25 cellular contexts compared by ENCODE assay signal in the genomic region with DNA sequence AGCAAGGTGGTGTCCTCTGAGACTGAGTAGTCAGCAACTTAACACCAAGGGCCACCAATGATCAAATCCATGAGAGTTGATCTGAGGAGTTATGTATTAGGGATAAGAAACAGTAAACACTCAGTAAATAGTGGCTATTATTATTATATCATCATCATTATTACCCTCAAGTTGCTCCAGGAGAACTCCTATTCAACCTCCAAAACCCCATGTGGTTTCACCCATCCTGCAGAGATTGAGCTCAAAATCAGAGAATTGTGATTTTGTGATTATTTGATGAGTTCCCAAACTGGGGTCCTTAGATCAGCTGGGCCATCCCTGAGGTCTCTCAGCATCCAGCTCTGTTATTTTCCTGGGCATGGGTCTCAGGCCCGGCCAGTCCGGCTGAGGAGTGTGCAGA. TPM values are rescaled to one million over a fixed set of nuclear protein-coding genes. Genes with fewer than 3 reads are reported as not detected.
"Had no signal": no experiment of that assay in that cellular context is flagged by ENCODE, and none has a peak within 500 bp of the region (broad histone marks: within the 10 kb centered on the region; RNA-seq: fewer than 3 reads in every experiment).

No MANE protein-coding gene starts in this region.

- H3K9me3 Mint-ChIP-seq: naive thymus-derived CD8-positive, alpha-beta T cell; stimulated activated effector memory CD8-positive, alpha-beta T cell treated with anti-CD3 and anti-CD28 coated beads, Interleukin-12 subunit alpha, Interleukin-12 subunit beta, amount 100 ng/mL, for 72 hours had no signal

- H3K27me3 ChIP-seq: right lobe of liver, thyroid gland, uterus had no signal

- DNase-seq: colonic mucosa; effector CD4-positive, alpha-beta T cell; foreskin melanocyte; heart left ventricle; hypothalamus; islet precursor cell; mucosa of descending colon; naive thymus-derived CD8-positive, alpha-beta T cell; psoas muscle; retina; right lobe of liver; stimulated activated CD4-positive, alpha-beta T cell treated with anti-CD3 and anti-CD28 coated beads, Interleukin-4, amount 100 ng/mL, for 1 hour; stimulated activated CD8-positive, alpha-beta memory T cell treated with anti-CD3 and anti-CD28 coated beads, Interleukin-4, amount 100 ng/mL, for 48 hours; thyroid gland; uterus had no signal

- H3K36me3 Mint-ChIP-seq: naive thymus-derived CD8-positive, alpha-beta T cell; stimulated activated effector memory CD8-positive, alpha-beta T cell treated with anti-CD3 and anti-CD28 coated beads, Interleukin-12 subunit alpha, Interleukin-12 subunit beta, amount 100 ng/mL, for 72 hours had no signal

- H3K4me3 Mint-ChIP-seq: naive thymus-derived CD8-positive, alpha-beta T cell; stimulated activated effector memory CD8-positive, alpha-beta T cell treated with anti-CD3 and anti-CD28 coated beads, Interleukin-12 subunit alpha, Interleukin-12 subunit beta, amount 100 ng/mL, for 72 hours had no signal

- H3K27ac Mint-ChIP-seq: naive thymus-derived CD8-positive, alpha-beta T cell; stimulated activated effector memory CD8-positive, alpha-beta T cell treated with anti-CD3 and anti-CD28 coated beads, Interleukin-12 subunit alpha, Interleukin-12 subunit beta, amount 100 ng/mL, for 72 hours had no signal

- ATAC-seq: heart left ventricle; left lobe of liver; mucosa of descending colon; naive thymus-derived CD8-positive, alpha-beta T cell; psoas muscle; right lobe of liver; stimulated activated naive CD8-positive, alpha-beta T cell treated with anti-CD3 and anti-CD28 coated beads, Interleukin-15, Interleukin-2, amounts not matched to agents 100 U/mL and 50 U/mL, for 24 hours had no signal

- H3K4me3 ChIP-seq: colonic mucosa, heart left ventricle, mucosa of descending colon, psoas muscle, right lobe of liver, suprapubic skin, thyroid gland, upper lobe of left lung, uterus had no signal

- H3K36me3 ChIP-seq: colonic mucosa, heart left ventricle, right lobe of liver, suprapubic skin, thyroid gland, upper lobe of left lung, uterus had no signal

- H3K27ac ChIP-seq: colonic mucosa, heart left ventricle, psoas muscle, right lobe of liver, suprapubic skin, thyroid gland, upper lobe of left lung, uterus had no signal

- H3K9me3 ChIP-seq: colonic mucosa, heart left ventricle, mucosa of descending colon, psoas muscle, right lobe of liver, suprapubic skin, thyroid gland, upper lobe of left lung, uterus had no signal

RNA-seq across cellular contexts. Expression of gene CGB7, which starts 3.5 kb away (rescaled TPM):
- total RNA-seq: colonic mucosa; glomerular endothelial cell; left lobe of liver; mucosa of descending colon; naive thymus-derived CD8-positive, alpha-beta T cell; omental fat pad; right lobe of liver; thyroid gland; uterus had no signal
- polyA plus RNA-seq: naive thymus-derived CD8-positive, alpha-beta T cell had no signal

RNA-seq across cellular contexts. Expression of gene NTF4, which starts 3.6 kb away (rescaled TPM):
- total RNA-seq: colonic mucosa; dermis microvascular lymphatic vessel endothelial cell; glomerular endothelial cell; heart left ventricle; left lobe of liver; mucosa of descending colon; naive thymus-derived CD8-positive, alpha-beta T cell; right lobe of liver had no signal
- polyA plus RNA-seq: naive thymus-derived CD8-positive, alpha-beta T cell had no signal

RNA-seq across cellular contexts. Expression of gene KCNA7, which starts 11.5 kb away (rescaled TPM):
- total RNA-seq: colonic mucosa; dermis microvascular lymphatic vessel endothelial cell; left lobe of liver; mucosa of descending colon; naive thymus-derived CD8-positive, alpha-beta T cell; omental fat pad; right lobe of liver; suprapubic skin; thyroid gland; upper lobe of left lung; uterus had no signal
- polyA plus RNA-seq: naive thymus-derived CD8-positive, alpha-beta T cell had no signal

RNA-seq across cellular contexts. Expression of gene CGB8, which starts 12.1 kb away (rescaled TPM):
- total RNA-seq: colonic mucosa; dermis microvascular lymphatic vessel endothelial cell; glomerular endothelial cell; heart left ventricle; left lobe of liver; lower leg skin; mucosa of descending colon; naive thymus-derived CD8-positive, alpha-beta T cell; omental fat pad; psoas muscle; right lobe of liver; suprapubic skin; thyroid gland; upper lobe of left lung; uterus had no signal
- polyA plus RNA-seq: esophagus; heart left ventricle; naive thymus-derived CD8-positive, alpha-beta T cell; psoas muscle had no signal

RNA-seq across cellular contexts. Expression of gene CGB5, which starts 17.4 kb away (rescaled TPM):
- total RNA-seq: colonic mucosa; dermis microvascular lymphatic vessel endothelial cell; glomerular endothelial cell; heart left ventricle; left lobe of liver; lower leg skin; mucosa of descending colon; naive thymus-derived CD8-positive, alpha-beta T cell; omental fat pad; psoas muscle; right lobe of liver; upper lobe of left lung; uterus had no signal
- polyA plus RNA-seq: heart left ventricle; naive thymus-derived CD8-positive, alpha-beta T cell had no signal
